In genomic region chr18:74632856-74633255, GRCh38 we compare ENCODE assay signal across 19 cellular contexts.
"Had no signal": no experiment of that assay in that cellular context is flagged by ENCODE, and none has a peak within 500 bp of the region (broad histone marks: within the 10 kb centered on the region; RNA-seq: fewer than 3 reads in every experiment).

No MANE protein-coding gene starts in this region.

- DNase-seq: activated B cell treated with CpG ODN at 0.5 μM for 24 hours; activated effector memory CD4-positive, alpha-beta T cell treated with Interleukin-2 at 50 U/mL for 16 hours; body of pancreas; central memory CD4-positive, alpha-beta T cell; effector CD4-positive, alpha-beta T cell; foreskin melanocyte; heart right ventricle; islet precursor cell; mammary epithelial cell; mucosa of descending colon; psoas muscle; right lobe of liver; SJCRH30; stimulated activated CD4-positive, alpha-beta T cell treated with anti-CD3 and anti-CD28 coated beads, Interleukin-2, amount 100 ng/mL, for 24 hours; stimulated activated naive B cell treated with anti-CD40 and anti-IgM and Interleukin-4, amounts not matched to agents 10 μg/mL and 1 μg/mL and 100 μg/mL, for 72 hours; SW 1271 had no signal

- H3K4me3 Mint-ChIP-seq: activated B cell treated with CpG ODN at 0.5 μM for 24 hours; nephron; stimulated activated naive B cell treated with anti-CD40 and anti-IgM and Interleukin-4, amounts not matched to agents 10 μg/mL and 1 μg/mL and 100 μg/mL, for 72 hours; type B pancreatic cell had no signal

- ATAC-seq: body of pancreas; left lobe of liver; mucosa of descending colon; psoas muscle; right lobe of liver; stimulated activated naive B cell treated with anti-CD40 and anti-IgM and Interleukin-4, amounts not matched to agents 10 μg/mL and 1 μg/mL and 100 μg/mL, for 72 hours had no signal

- H3K27me3 Mint-ChIP-seq: activated B cell treated with CpG ODN at 0.5 μM for 24 hours; stimulated activated naive B cell treated with anti-CD40 and anti-IgM and Interleukin-4, amounts not matched to agents 10 μg/mL and 1 μg/mL and 100 μg/mL, for 72 hours; type B pancreatic cell had no signal

- H3K9me3 Mint-ChIP-seq: activated B cell treated with CpG ODN at 0.5 μM for 24 hours; nephron; stimulated activated naive B cell treated with anti-CD40 and anti-IgM and Interleukin-4, amounts not matched to agents 10 μg/mL and 1 μg/mL and 100 μg/mL, for 72 hours; type B pancreatic cell had no signal

- H3K4me1 Mint-ChIP-seq: activated B cell treated with CpG ODN at 0.5 μM for 24 hours had no signal

- H3K27ac Mint-ChIP-seq: activated B cell treated with CpG ODN at 0.5 μM for 24 hours; nephron; stimulated activated naive B cell treated with anti-CD40 and anti-IgM and Interleukin-4, amounts not matched to agents 10 μg/mL and 1 μg/mL and 100 μg/mL, for 72 hours; type B pancreatic cell had no signal
